Comparison of ENCODE assay signal across 1 cellular context in genomic region chr10:132230557-132231210, GRCh38.
TF ChIP-seq lines count a peak whose summit lies in the region.

No MANE protein-coding gene starts in this region.

TF ChIP-seq in WTC11, 78 proteins besides CTCF, POLR2A, EP300 and RAD21 (continued from another document):
- TF ChIP-seq TEAD1 (CRISPR knock-in tag; IDR thresholded peaks at IDR 0.05): no peak
- TF ChIP-seq CBFB (CRISPR knock-in tag; IDR thresholded peaks at IDR 0.05; ENCODE audit: low read depth): no peak
- TF ChIP-seq MYBL2 (CRISPR knock-in tag; IDR thresholded peaks at IDR 0.05): no peak
- no peak for TF ChIP-seq ZSCAN18 (CRISPR knock-in tag; IDR thresholded peaks at IDR 0.05)
- TF ChIP-seq MLX (CRISPR knock-in tag; IDR thresholded peaks at IDR 0.05): no peak
- no peak for TF ChIP-seq NFE2L1 (CRISPR knock-in tag; IDR thresholded peaks at IDR 0.05)
- no peak for TF ChIP-seq PRRX2 (CRISPR knock-in tag; IDR thresholded peaks at IDR 0.05)
- no peak for TF ChIP-seq ATF6 (CRISPR knock-in tag; IDR thresholded peaks at IDR 0.05)
- no peak for TF ChIP-seq TEAD4 (CRISPR knock-in tag; IDR thresholded peaks at IDR 0.05)
- TF ChIP-seq AFF4 (CRISPR knock-in tag; IDR thresholded peaks at IDR 0.05; ENCODE audit: borderline replicate concordance): no peak
